ENCODE assay signal across 15 cellular contexts in genomic region chr16:86467490-86467889, GRCh38. TPM values are rescaled to one million over a fixed set of nuclear protein-coding genes. Genes with fewer than 3 reads are reported as not detected.
DNase-seq lines count a peak whose midpoint lies in the region; TF ChIP-seq lines count a peak whose summit lies in the region.
"Had no signal": no experiment of that assay in that cellular context is flagged by ENCODE, and none has a peak within 500 bp of the region (broad histone marks: within the 10 kb centered on the region; RNA-seq: fewer than 3 reads in every experiment).

No MANE protein-coding gene starts in this region.

- H3K4me3 ChIP-seq in MG63 (no peak overlapping the region), mesenchymal stem cell (ENCODE audit: insufficient read depth in 1 of 2, low read depth in 1 of 2, low read length in 2 of 2) (no peak overlapping the region), osteoblast (ENCODE audit: insufficient read depth, low read length) (no peak overlapping the region), transverse colon (no peak overlapping the region)
- H3K4me3 ChIP-seq: GM23338 had no signal

- TF ChIP-seq EP300 in transverse colon (IDR thresholded peaks at IDR 0.05; ENCODE audit: low read depth) = no peak

- no peaks in the 10 kb centered on the region for H3K36me3 Mint-ChIP-seq in activated CD4-positive, alpha-beta memory T cell treated with anti-CD3 and anti-CD28 coated beads for 36 hours

- H2BK5ac ChIP-seq in mesenchymal stem cell (ENCODE audit: low read depth, low read length, poor library complexity, severe bottlenecking) = no peak overlapping the region

- peak overlapping the region in 1 of 2 experiments; percentile 58 for H3K18ac ChIP-seq in mesenchymal stem cell (ENCODE audit: low read depth in 1 of 2, low read length in 2 of 2)

- H3K9me3 ChIP-seq in MG63 = no peaks in the 10 kb centered on the region; the same call in 1 of the 2 replicates
- peaks cover 6% of the 10 kb centered on the region for H3K9me3 ChIP-seq in mesenchymal stem cell (ENCODE audit: control insufficient read depth, low read length)
- peaks cover 3% of the 10 kb centered on the region for H3K9me3 ChIP-seq in osteoblast (ENCODE audit: low read depth, low read length)
- H3K9me3 ChIP-seq in transverse colon = no peaks in the 10 kb centered on the region

- H2AK5ac ChIP-seq in mesenchymal stem cell (ENCODE audit: low read length, severe bottlenecking) = no peak overlapping the region

- no peak overlapping the region for H3K9ac ChIP-seq in mesenchymal stem cell (ENCODE audit: low read length)

- no peak overlapping the region for H4K91ac ChIP-seq in mesenchymal stem cell (ENCODE audit: low read length)

- no peak overlapping the region for H3K23ac ChIP-seq in mesenchymal stem cell (ENCODE audit: low read length in 2 of 2)

- H3K27ac Mint-ChIP-seq in activated CD4-positive, alpha-beta memory T cell treated with anti-CD3 and anti-CD28 coated beads for 36 hours = no peak overlapping the region
- H3K27ac Mint-ChIP-seq: CD4-positive, alpha-beta T cell; GM23338; HFFc6 had no signal

- TF ChIP-seq POLR2A in transverse colon (IDR thresholded peaks at IDR 0.05) = no peak

- no peaks in the 10 kb centered on the region for H3K27me3 ChIP-seq in MG63
- H3K27me3 ChIP-seq in mesenchymal stem cell (ENCODE audit: control insufficient read depth in 1 of 2, insufficient read depth in 1 of 2, low read length in 2 of 2) = peaks cover 0 to 19% of the 10 kb centered on the region in 2 experiments
- peaks cover 39% of the 10 kb centered on the region for H3K27me3 ChIP-seq in osteoblast (ENCODE audit: insufficient read depth, low read length)
- no peaks in the 10 kb centered on the region for H3K27me3 ChIP-seq in transverse colon

- H4K8ac ChIP-seq in mesenchymal stem cell (ENCODE audit: low read length) = peak overlapping the region; percentile 53

- DNase-seq in MG63 (peak; percentile 53), mesenchymal stem cell (no peak), osteoblast (ENCODE audit: insufficient read length, low spot score, missing footprints) (no peak), transverse colon (no peak), SW480 (ENCODE audit: low spot score) (no peak), NCI-H524 treated with DMSO at 0.1 percent for 48 hours (lab: John Stamatoyannopoulos, UW) (no peak)
- DNase-seq in activated CD4-positive, alpha-beta memory T cell treated with anti-CD3 and anti-CD28 coated beads for 36 hours = no peak
- DNase-seq: ACHN; Caco-2; CD4-positive, alpha-beta T cell; HCEC 1CT; HFFc6 had no signal

- peak overlapping the region; percentile 5 for H2BK15ac ChIP-seq in mesenchymal stem cell (ENCODE audit: low read depth, poor library complexity, severe bottlenecking)

- H3K4me3 Mint-ChIP-seq in activated CD4-positive, alpha-beta memory T cell treated with anti-CD3 and anti-CD28 coated beads for 36 hours = no peak overlapping the region
- H3K4me3 Mint-ChIP-seq: CD4-positive, alpha-beta T cell; GM23338; HFFc6 had no signal

- peaks cover 8% of the 10 kb centered on the region for H3K9me3 Mint-ChIP-seq in activated CD4-positive, alpha-beta memory T cell treated with anti-CD3 and anti-CD28 coated beads for 36 hours

- in situ Hi-C loops in transverse colon (cut with MboI; ENCODE audit: low pct_ligation_motif_present in 1 of 4, low pct_unique_long_range_greater_than_20kb in 1 of 4, low sequenced_read_pairs in 3 of 4) = no loop called here

- intact Hi-C loops in transverse colon (cut with DNase I; ENCODE audit: low total_unique reads) = no loop called here
- intact Hi-C loops in activated CD4-positive, alpha-beta memory T cell treated with anti-CD3 and anti-CD28 coated beads for 36 hours (cut with micrococcal nuclease) = no loop called here

- WGBS in mesenchymal stem cell = 90% methylated on average over 8 of the region's 8 CpGs
- 63% methylated on average over 8 of the region's 8 CpGs; no CpG with 5 or more reads in 1 of the 2 donors for WGBS in transverse colon (ENCODE audit: low coverage in 1 of 2), 2 donors

- peak overlapping the region in 1 of 2 experiments; percentile 41 for H2BK12ac ChIP-seq in mesenchymal stem cell (ENCODE audit: low read length in 2 of 2)

- no peaks in the 10 kb centered on the region for H3K79me2 ChIP-seq in osteoblast (ENCODE audit: insufficient read depth, low read length)

- H3K4me1 ChIP-seq in mesenchymal stem cell (ENCODE audit: control insufficient read depth, insufficient read depth, low read depth, low read length) (no peaks in the 10 kb centered on the region), osteoblast (ENCODE audit: insufficient read depth, low read length) (peaks cover 10% of the 10 kb centered on the region), transverse colon (peaks cover 0 to 4% (median 1%) of the 10 kb centered on the region in 4 donors)
- H3K4me1 ChIP-seq: Caco-2 had no signal

- H3K79me1 ChIP-seq in mesenchymal stem cell (replicated peaks; ENCODE audit: low read length, poor library complexity, severe bottlenecking) = no peaks in the 10 kb centered on the region

- no peak overlapping the region for H3K14ac ChIP-seq in mesenchymal stem cell (ENCODE audit: low read length in 2 of 2)

- CTCF ChIA-PET in activated CD4-positive, alpha-beta memory T cell treated with anti-CD3 and anti-CD28 coated beads for 36 hours (lab: Charles Lee) = no interaction called here

- H3K27me3 Mint-ChIP-seq in activated CD4-positive, alpha-beta memory T cell treated with anti-CD3 and anti-CD28 coated beads for 36 hours = no peaks in the 10 kb centered on the region
- H3K27me3 Mint-ChIP-seq: CD4-positive, alpha-beta T cell had no signal

- no peaks in the 10 kb centered on the region for H3K36me3 ChIP-seq in MG63
- no peaks in the 10 kb centered on the region for H3K36me3 ChIP-seq in mesenchymal stem cell (ENCODE audit: control insufficient read depth in 1 of 2, insufficient read depth in 2 of 2, low read depth in 1 of 2, low read length in 2 of 2)
- H3K36me3 ChIP-seq in osteoblast (ENCODE audit: insufficient read depth, low read length) = no peaks in the 10 kb centered on the region
- no peaks in the 10 kb centered on the region for H3K36me3 ChIP-seq in transverse colon

- no peak overlapping the region for H3K4ac ChIP-seq in mesenchymal stem cell (ENCODE audit: low read depth in 1 of 2, low read length in 2 of 2)

- H3K27ac ChIP-seq in mesenchymal stem cell (ENCODE audit: low read length, poor library complexity, severe bottlenecking) (no peak overlapping the region), osteoblast (ENCODE audit: low read depth, low read length) (no peak overlapping the region), transverse colon (peak overlapping the region; percentile 69 to 81 (median 75))
- H3K27ac ChIP-seq: C4-2B had no signal

- POLR2A ChIA-PET in activated CD4-positive, alpha-beta memory T cell treated with anti-CD3 and anti-CD28 coated beads for 36 hours (lab: Charles Lee) = no interaction called here

- H2BK120ac ChIP-seq in mesenchymal stem cell (ENCODE audit: low read depth, low read length) = no peak overlapping the region

- H2AFZ ChIP-seq in mesenchymal stem cell (ENCODE audit: low read depth, low read length) (no peak overlapping the region), osteoblast (ENCODE audit: low read length) (no peak overlapping the region)
- H2AFZ ChIP-seq: GM23338 had no signal

- peaks cover 5% of the 10 kb centered on the region for H4K20me1 ChIP-seq in osteoblast (ENCODE audit: insufficient read depth, low read length)

- H3K4me1 Mint-ChIP-seq in activated CD4-positive, alpha-beta memory T cell treated with anti-CD3 and anti-CD28 coated beads for 36 hours (ENCODE audit: low read depth) = no peaks in the 10 kb centered on the region
- H3K4me1 Mint-ChIP-seq: GM23338 had no signal

- no peak overlapping the region for H3K4me2 ChIP-seq in mesenchymal stem cell (ENCODE audit: low read length, poor library complexity, severe bottlenecking)
- H3K4me2 ChIP-seq in osteoblast (ENCODE audit: insufficient read depth, low read length) = peak overlapping the region; percentile 22
- H3K4me2 ChIP-seq: GM23338 had no signal

- TF ChIP-seq CTCF in osteoblast (IDR thresholded peaks at IDR 0.05; ENCODE audit: extremely low read depth, low read depth, low read length) (no peak), transverse colon (IDR thresholded peaks at IDR 0.05) (no peak)

RNA-seq across cellular contexts. Expression of gene FOXF1, which starts 42.8 kb away (rescaled TPM):
- total RNA-seq in MG63 (2014; rRNA removed; shearing (Covaris generic); ENCODE audit: low replicate concordance) = 8.9 and 13.0 TPM in 2 replicates
- 145 TPM for polyA plus RNA-seq in mesenchymal stem cell (2013, experiment 1 of 2)
- 149 TPM for polyA plus RNA-seq in mesenchymal stem cell (2013, experiment 2 of 2)
- total RNA-seq in osteoblast (not detected in 2 replicates), transverse colon (10 to 100 TPM; 10.8 to 44.1 (median 23.4) TPM)
- not detected for total RNA-seq in activated CD4-positive, alpha-beta memory T cell treated with anti-CD3 and anti-CD28 coated beads for 36 hours
- total RNA-seq: CD4-positive, alpha-beta T cell; HepG2 had no signal
- polyA plus RNA-seq: HepG2 had no signal

Comparison
In these comparisons a context has a peak if more than half of its experiments do, and no peak if none do; other contexts are left out.
1. H3K27ac ChIP-seq: peak in transverse colon (4 of 4); none in mesenchymal stem cell (single experiment) and osteoblast (single experiment).